In the genomic region with DNA sequence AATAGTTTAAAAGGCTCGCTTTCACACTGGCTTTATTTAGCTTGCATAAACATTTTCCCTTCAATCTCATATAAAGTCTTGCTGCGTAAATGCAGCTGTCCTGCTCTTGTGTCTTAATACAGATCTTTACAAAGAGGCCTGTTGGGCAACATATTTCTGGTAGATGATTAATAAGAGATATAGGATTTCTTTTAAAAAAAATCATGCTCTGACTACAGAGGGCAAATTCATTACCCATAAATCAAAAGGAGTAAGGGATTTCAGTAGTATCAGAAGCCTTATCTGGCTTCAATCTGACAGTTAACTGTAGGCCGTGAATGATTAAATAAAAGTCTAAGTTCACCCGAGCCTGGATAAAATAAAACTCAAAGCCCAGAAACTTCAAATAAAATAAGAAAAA, we compare ENCODE assay signal across 19 cellular contexts.
"Had no signal": no experiment of that assay in that cellular context is flagged by ENCODE, and none has a peak within 500 bp of the region (broad histone marks: within the 10 kb centered on the region; RNA-seq: fewer than 3 reads in every experiment).

No MANE protein-coding gene starts in this region.

- H3K27ac Mint-ChIP-seq: activated naive CD4-positive, alpha-beta T cell treated with anti-CD3 and anti-CD28 coated beads, Interleukin-2, amount 10 ng/mL, durations not matched to agents 7 days and 5 days; effector memory CD8-positive, alpha-beta T cell had no signal

- DNase-seq: activated CD4-positive, alpha-beta T cell treated with anti-CD3 and anti-CD28 coated beads, Interleukin-2, amount 50 U/mL, for 1 hour; activated CD8-positive, alpha-beta memory T cell treated with anti-CD3 and anti-CD28 coated beads, Interleukin-2, amount 50 U/mL, for 4 hours; activated effector memory CD4-positive, alpha-beta T cell treated with Interleukin-2 at 50 U/mL for 16 hours; activated naive CD4-positive, alpha-beta T cell treated with anti-CD3 and anti-CD28 coated beads, Interleukin-2, amount 10 ng/mL, durations not matched to agents 7 days and 5 days; activated T-cell treated with anti-CD3 and anti-CD28 coated beads, Interleukin-2, amount 50 U/mL, for 48 hours; effector memory CD8-positive, alpha-beta T cell; esophagus squamous epithelium; left cardiac atrium; psoas muscle; right cardiac atrium; stimulated activated CD4-positive, alpha-beta T cell treated with anti-CD3 and anti-CD28 coated beads, Interleukin-4, amount 100 ng/mL, for 1 hour; T-helper 1 cell; T-helper 9 cell; testis; upper lobe of left lung had no signal

- H3K27me3 Mint-ChIP-seq: activated naive CD4-positive, alpha-beta T cell treated with anti-CD3 and anti-CD28 coated beads, Interleukin-2, amount 10 ng/mL, durations not matched to agents 7 days and 5 days; effector memory CD8-positive, alpha-beta T cell had no signal

- H3K9me3 ChIP-seq: esophagus squamous epithelium, psoas muscle, testis, upper lobe of left lung had no signal

- H3K4me3 Mint-ChIP-seq: activated naive CD4-positive, alpha-beta T cell treated with anti-CD3 and anti-CD28 coated beads, Interleukin-2, amount 10 ng/mL, durations not matched to agents 7 days and 5 days; effector memory CD8-positive, alpha-beta T cell; neural crest cell had no signal

- H3K4me3 ChIP-seq: esophagus squamous epithelium, lung, psoas muscle, skin epidermis, testis, upper lobe of left lung had no signal

- H3K4me1 ChIP-seq: esophagus squamous epithelium, psoas muscle, testis, upper lobe of left lung had no signal

- H3K27me3 ChIP-seq: esophagus squamous epithelium, testis, upper lobe of left lung had no signal

- H3K27ac ChIP-seq: esophagus squamous epithelium, psoas muscle, skin epidermis, testis, upper lobe of left lung had no signal

- FAIRE-seq: islet of Langerhans had no signal

- H3K4me1 Mint-ChIP-seq: activated naive CD4-positive, alpha-beta T cell treated with anti-CD3 and anti-CD28 coated beads, Interleukin-2, amount 10 ng/mL, durations not matched to agents 7 days and 5 days had no signal

- H3K36me3 ChIP-seq: esophagus squamous epithelium, upper lobe of left lung had no signal

- H3K36me3 Mint-ChIP-seq: activated naive CD4-positive, alpha-beta T cell treated with anti-CD3 and anti-CD28 coated beads, Interleukin-2, amount 10 ng/mL, durations not matched to agents 7 days and 5 days had no signal

- ATAC-seq: effector memory CD8-positive, alpha-beta T cell; left cardiac atrium; psoas muscle; right cardiac atrium had no signal

- H3K9me3 Mint-ChIP-seq: effector memory CD8-positive, alpha-beta T cell; neural crest cell had no signal
